Comparison of ENCODE assay signal across 8 cellular contexts in the genomic region with DNA sequence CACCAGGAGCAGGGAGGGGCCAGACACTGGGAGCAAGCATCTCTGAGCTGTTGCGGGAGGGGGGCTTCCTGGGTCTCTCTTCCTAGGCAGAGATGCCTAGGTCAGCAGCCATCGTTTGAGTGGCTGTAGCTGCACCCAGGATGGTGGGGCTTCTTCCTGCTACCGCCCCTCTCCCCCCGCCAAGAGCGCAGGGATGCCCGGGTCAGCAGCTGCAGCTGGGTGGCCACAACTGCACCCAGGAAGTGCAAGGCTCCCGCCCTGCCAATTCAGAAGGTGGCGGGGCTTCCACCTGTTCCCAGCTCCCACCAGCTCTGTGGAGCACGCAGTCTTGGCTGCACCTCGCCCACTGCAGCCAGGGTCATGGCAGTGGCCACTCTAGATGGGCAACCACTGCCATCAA. TPM values are rescaled to one million over a fixed set of nuclear protein-coding genes. Genes with fewer than 3 reads are reported as not detected.
"Had no signal": no experiment of that assay in that cellular context is flagged by ENCODE, and none has a peak within 500 bp of the region (broad histone marks: within the 10 kb centered on the region; RNA-seq: fewer than 3 reads in every experiment).

No MANE protein-coding gene starts in this region.

- H2AFZ ChIP-seq: GM23248 had no signal

- H3K4me1 Mint-ChIP-seq: H9, IgD-negative memory B cell had no signal

- H3K27ac Mint-ChIP-seq: H9, IgD-negative memory B cell had no signal

- H3K9ac ChIP-seq: GM23248 had no signal

- H3K4me3 Mint-ChIP-seq: H9, IgD-negative memory B cell had no signal

- DNase-seq: GM23248, GOT3, H9, HCEC 1CT, KG1 had no signal

- H3K4me3 ChIP-seq: GM23248 had no signal

- H3K27ac ChIP-seq: GM23248 had no signal

- FAIRE-seq: HTR-8/SVneo had no signal

- H3K27me3 Mint-ChIP-seq: IgD-negative memory B cell had no signal

- H3K9me3 Mint-ChIP-seq: IgD-negative memory B cell had no signal

RNA-seq across cellular contexts. Expression of a gene that starts 47.8 kb away (rescaled TPM):
- total RNA-seq: H4 had no signal
